Comparison of ENCODE assay signal across 18 cellular contexts in the genomic region with DNA sequence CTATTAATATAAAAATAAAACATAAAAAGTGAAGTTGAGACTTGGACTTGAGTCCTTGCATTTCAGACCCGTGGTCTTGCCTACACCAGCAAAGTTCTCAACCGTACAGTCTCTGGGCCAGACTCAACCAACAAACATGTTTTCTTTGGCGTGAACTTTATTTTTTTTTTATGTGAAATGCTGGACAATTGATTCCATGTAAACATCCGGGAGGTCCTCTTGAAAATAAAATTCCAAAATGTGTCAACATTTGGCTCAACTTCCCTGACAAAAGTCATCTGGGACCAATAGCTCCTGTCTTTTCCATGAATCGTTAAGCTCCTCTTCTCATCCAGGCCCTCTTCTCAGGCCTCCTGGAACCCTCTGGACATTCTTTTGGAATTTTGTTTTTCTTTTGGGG. TPM values are rescaled to one million over a fixed set of nuclear protein-coding genes. Genes with fewer than 3 reads are reported as not detected.
DNase-seq lines count a peak whose midpoint lies in the region; ATAC-seq and TF ChIP-seq lines count a peak whose summit lies in the region.
"Had no signal": no experiment of that assay in that cellular context is flagged by ENCODE, and none has a peak within 500 bp of the region (broad histone marks: within the 10 kb centered on the region; RNA-seq: fewer than 3 reads in every experiment).

No MANE protein-coding gene starts in this region.

- H3K4me1 Mint-ChIP-seq in naive thymus-derived CD8-positive, alpha-beta T cell = peaks cover 12 to 52% (median 44%) of the 10 kb centered on the region in 4 donors

- H3K9ac ChIP-seq in adipocyte (ENCODE audit: low read length) = peak overlapping the region; percentile 82
- H3K9ac ChIP-seq: parathyroid adenoma had no signal

- H3K27ac ChIP-seq in heart left ventricle = peak overlapping the region in 11 of 12 donors; percentile 3 to 79 (median 61)
- H3K27ac ChIP-seq in upper lobe of left lung = peak overlapping the region in 3 of 4 donors; percentile 49 to 60 (median 53)
- H3K27ac ChIP-seq: brain microvascular endothelial cell, WERI-Rb-1 had no signal

- H3K27me3 Mint-ChIP-seq in naive thymus-derived CD8-positive, alpha-beta T cell = no peaks in the 10 kb centered on the region
- H3K27me3 Mint-ChIP-seq: activated T-cell treated with anti-CD3 and anti-CD28 coated beads, Interleukin-2, amount 50 U/mL, for 24 hours had no signal

- TF ChIP-seq POLR2A in heart left ventricle (IDR thresholded peaks at IDR 0.05) = no peak
- no peak for TF ChIP-seq POLR2A in upper lobe of left lung (IDR thresholded peaks at IDR 0.05)

- no peak for ATAC-seq in heart left ventricle
- no peak for ATAC-seq in naive thymus-derived CD8-positive, alpha-beta T cell
- no peak for ATAC-seq in upper lobe of left lung (ENCODE audit: low FRiP score in 2 of 2)
- ATAC-seq in HG03442 (IDR thresholded peaks at IDR 0.05; ENCODE audit: unreplicated experiment) = no peak
- no peak for ATAC-seq in HG03159 (IDR thresholded peaks at IDR 0.05; ENCODE audit: unreplicated experiment)

- 53 to 71% (median 59%) methylated on average over 5 of the region's 5 CpGs for WGBS in heart left ventricle, 4 donors
- WGBS in upper lobe of left lung, 2 donors = 74 to 78% methylated on average over 5 of the region's 5 CpGs

- DNase-seq in heart left ventricle = no peak
- no peak for DNase-seq in cardiac septum (ENCODE audit: low spot score)
- peak; percentile 79 for DNase-seq in adipocyte (ENCODE audit: low read depth)
- DNase-seq in naive thymus-derived CD8-positive, alpha-beta T cell = no peak
- no peak for DNase-seq in upper lobe of left lung
- DNase-seq in NCI-H226 = no peak
- DNase-seq: activated T-cell treated with anti-CD3 and anti-CD28 coated beads, Interleukin-2, amount 50 U/mL, for 24 hours; BE2C; brain microvascular endothelial cell; DMS53; IMR-90; NCI-H1092; stimulated activated CD8-positive, alpha-beta memory T cell treated with anti-CD3 and anti-CD28 coated beads, Interleukin-4, amount 100 ng/mL, for 48 hours; WERI-Rb-1 had no signal

- peak overlapping the region in 6 of 10 donors; percentile 36 to 87 (median 56) for H3K27ac Mint-ChIP-seq in naive thymus-derived CD8-positive, alpha-beta T cell

- no peaks in the 10 kb centered on the region for H3K9me3 Mint-ChIP-seq in naive thymus-derived CD8-positive, alpha-beta T cell
- H3K9me3 Mint-ChIP-seq: activated T-cell treated with anti-CD3 and anti-CD28 coated beads, Interleukin-2, amount 50 U/mL, for 24 hours had no signal

- TF ChIP-seq CTCF in heart left ventricle (IDR thresholded peaks at IDR 0.05) = no peak
- no peak for TF ChIP-seq CTCF in upper lobe of left lung (IDR thresholded peaks at IDR 0.05)

- intact Hi-C loops in heart left ventricle (cut with DNase I) (loop anchor here in 1 of 10 donors (2.0 kb wide), 1 partner anchor 21 kb away; no protein-coding TSS in a partner anchor), cardiac septum (cut with DNase I) (no loop called here)

- no peak for TF ChIP-seq EP300 in upper lobe of left lung (IDR thresholded peaks at IDR 0.05)

- POLR2A ChIA-PET in naive thymus-derived CD8-positive, alpha-beta T cell (lab: Charles Lee) = interaction anchor here (0.9 to 12.3 kb wide), 2 partner anchors 13 to 40 kb away, joined by 3 to 321 read pairs; partner anchors contain the start of genes FLT3LG and RPS11

- H3K27me3 ChIP-seq in heart left ventricle (no peaks in the 10 kb centered on the region), adipocyte (replicated peaks; ENCODE audit: control insufficient read depth, insufficient read depth, low read length) (no peaks in the 10 kb centered on the region), upper lobe of left lung (no peaks in the 10 kb centered on the region)
- H3K27me3 ChIP-seq: BE2C, brain microvascular endothelial cell had no signal

- peaks cover 0 to 20% (median 13%) of the 10 kb centered on the region in 9 donors for H3K36me3 ChIP-seq in heart left ventricle
- peaks cover 10% of the 10 kb centered on the region for H3K36me3 ChIP-seq in adipocyte (ENCODE audit: control insufficient read depth, insufficient read depth, low read length, severe bottlenecking)
- H3K36me3 ChIP-seq in upper lobe of left lung = peaks cover 0 to 16% (median 10%) of the 10 kb centered on the region in 4 donors
- H3K36me3 ChIP-seq: BE2C, brain microvascular endothelial cell had no signal

- H3K4me3 Mint-ChIP-seq in naive thymus-derived CD8-positive, alpha-beta T cell = peak overlapping the region in 6 of 10 donors; percentile 7 to 75 (median 39)
- H3K4me3 Mint-ChIP-seq: activated T-cell treated with anti-CD3 and anti-CD28 coated beads, Interleukin-2, amount 50 U/mL, for 24 hours had no signal

- no peak overlapping the region for H3K4me3 ChIP-seq in heart left ventricle
- no peak overlapping the region for H3K4me3 ChIP-seq in adipocyte (ENCODE audit: low read length)
- no peak overlapping the region for H3K4me3 ChIP-seq in upper lobe of left lung

- peaks cover 0 to 33% (median 8%) of the 10 kb centered on the region in 3 donors for H3K36me3 Mint-ChIP-seq in naive thymus-derived CD8-positive, alpha-beta T cell

- peaks cover 0 to 40% (median 10%) of the 10 kb centered on the region in 12 donors for H3K4me1 ChIP-seq in heart left ventricle
- peaks cover 52% of the 10 kb centered on the region for H3K4me1 ChIP-seq in adipocyte (ENCODE audit: control insufficient read depth, insufficient read depth, low read length)
- H3K4me1 ChIP-seq in upper lobe of left lung = peaks cover 10 to 37% (median 28%) of the 10 kb centered on the region in 4 donors
- H3K4me1 ChIP-seq: BE2C, parathyroid adenoma had no signal

- no peaks in the 10 kb centered on the region for H3K9me3 ChIP-seq in heart left ventricle
- no peaks in the 10 kb centered on the region for H3K9me3 ChIP-seq in adipocyte (ENCODE audit: control insufficient read depth, low read length)
- no peaks in the 10 kb centered on the region for H3K9me3 ChIP-seq in upper lobe of left lung
- H3K9me3 ChIP-seq: BE2C had no signal

RNA-seq across cellular contexts. Expression of gene ALDH16A1, which starts 2.7 kb away (rescaled TPM):
- total RNA-seq in heart left ventricle (10 to 100 TPM in 2 of 9 donors, 1 to 10 TPM in 7; 3.4 to 18.6 (median 8.5) TPM), cardiac septum (7.7 TPM), upper lobe of left lung (100 to 1,000 TPM in 1 of 6 donors, 10 to 100 TPM in 5; 26.3 to 111 (median 48.2) TPM)
- polyA plus RNA-seq in heart left ventricle = 10 to 100 TPM in 1 of 2 donors, 1 to 10 TPM in 1; 7.3 to 11.7 TPM
- 10 to 100 TPM; 44.3 to 44.4 TPM for total RNA-seq in naive thymus-derived CD8-positive, alpha-beta T cell
- 10 to 100 TPM; 28.3 to 38.0 (median 30.1) TPM for polyA plus RNA-seq in naive thymus-derived CD8-positive, alpha-beta T cell

RNA-seq across cellular contexts. Expression of gene PIH1D1, which starts 4.1 kb away (rescaled TPM):
- total RNA-seq in heart left ventricle (10 to 100 TPM; 16.3 to 49.9 (median 31.1) TPM), cardiac septum (24.2 TPM), upper lobe of left lung (100 to 1,000 TPM in 1 of 6 donors, 10 to 100 TPM in 5; 59.5 to 120 (median 72.8) TPM)
- polyA plus RNA-seq in heart left ventricle = 10 to 100 TPM; 22.6 to 57.6 TPM
- 100 to 1,000 TPM; 157 to 179 TPM for total RNA-seq in naive thymus-derived CD8-positive, alpha-beta T cell
- 10 to 100 TPM; 85.3 to 88.9 (median 86.7) TPM for polyA plus RNA-seq in naive thymus-derived CD8-positive, alpha-beta T cell

RNA-seq across cellular contexts. Expression of gene SLC17A7, which starts 14.4 kb away (rescaled TPM):
- total RNA-seq in heart left ventricle = 1 to 10 TPM in 4 of 9 donors, under 1 TPM in 5; 0.46 to 1.6 (median 0.89) TPM
- polyA plus RNA-seq in heart left ventricle = 1 to 10 TPM in 1 of 2 donors, under 1 TPM in 1; 0.64 to 1.1 TPM
- 1.6 TPM for total RNA-seq in cardiac septum
- under 1 TPM; 0.27 to 0.73 TPM for total RNA-seq in naive thymus-derived CD8-positive, alpha-beta T cell
- not detected for polyA plus RNA-seq in naive thymus-derived CD8-positive, alpha-beta T cell
- total RNA-seq in upper lobe of left lung = 1 to 10 TPM in 2 of 6 donors, under 1 TPM in 3, not detected in 1; 0.37 to 2.1 (median 0.78) TPM
- total RNA-seq: IMR-90 had no signal

RNA-seq across cellular contexts. Expression of gene FLT3LG, which starts 18.3 kb away (rescaled TPM):
- 10 to 100 TPM in 1 of 9 donors, 1 to 10 TPM in 8; 1.7 to 13.4 (median 2.4) TPM for total RNA-seq in heart left ventricle
- 1 to 10 TPM; 2.9 to 5.5 TPM for polyA plus RNA-seq in heart left ventricle
- total RNA-seq in cardiac septum = 3.8 TPM
- 100 to 1,000 TPM; 106 to 112 TPM for total RNA-seq in naive thymus-derived CD8-positive, alpha-beta T cell
- 100 to 1,000 TPM; 108 to 205 (median 166) TPM for polyA plus RNA-seq in naive thymus-derived CD8-positive, alpha-beta T cell
- total RNA-seq in upper lobe of left lung = 10 to 100 TPM in 3 of 6 donors, 1 to 10 TPM in 3; 4.3 to 19.9 (median 9.9) TPM

RNA-seq across cellular contexts. Expression of gene GFY, which starts 30.5 kb away (rescaled TPM):
- total RNA-seq in heart left ventricle = not detected
- polyA plus RNA-seq in heart left ventricle = under 1 TPM in 1 of 2 donors, not detected in 1; 0.12 TPM
- total RNA-seq in cardiac septum = not detected
- not detected for total RNA-seq in naive thymus-derived CD8-positive, alpha-beta T cell
- polyA plus RNA-seq in naive thymus-derived CD8-positive, alpha-beta T cell = not detected
- total RNA-seq in upper lobe of left lung = not detected
- total RNA-seq: IMR-90, mesenteric fat pad had no signal
- polyA plus RNA-seq: IMR-90 had no signal
